ENCODE assay signal across 20 cellular contexts in genomic region chr22:45376009-45376408, GRCh38. TPM values are rescaled to one million over a fixed set of nuclear protein-coding genes. Genes with fewer than 3 reads are reported as not detected.
DNase-seq lines count a peak whose midpoint lies in the region; ATAC-seq and TF ChIP-seq lines count a peak whose summit lies in the region.
"Had no signal": no experiment of that assay in that cellular context is flagged by ENCODE, and none has a peak within 500 bp of the region (broad histone marks: within the 10 kb centered on the region; RNA-seq: fewer than 3 reads in every experiment).

No MANE protein-coding gene starts in this region.

- DNase-seq in GM13976 (ENCODE audit: low spot score) (peak; percentile 20), BE2C (no peak), epidermal melanocyte (ENCODE audit: insufficient read length, low spot score) (no peak)
- DNase-seq in stimulated activated effector memory CD8-positive, alpha-beta T cell treated with anti-CD3 and anti-CD28 coated beads, Interleukin-12 subunit alpha, Interleukin-12 subunit beta, amount 100 ng/mL, for 72 hours (ENCODE audit: low spot score in 2 of 2): no peak
- DNase-seq: activated CD4-positive, alpha-beta T cell treated with anti-CD3 and anti-CD28 coated beads for 1 hour; activated CD8-positive, alpha-beta T cell treated with anti-CD3 and anti-CD28 coated beads, Interleukin-2, amount 10 ng/mL, durations not matched to agents 7 days and 5 days; activated effector memory CD4-positive, alpha-beta T cell treated with anti-CD3 and anti-CD28 coated beads, Interleukin-2, amount 50 U/mL, for 16 hours; HCEC 1CT; NCI-H1436 treated with DMSO at 0.1 percent for 48 hours; NCI-H774; RPMI8226; stimulated activated CD4-positive, alpha-beta T cell treated with anti-CD3 and anti-CD28 coated beads, Interleukin-12 subunit alpha, Interleukin-12 subunit beta, amount 100 ng/mL, for 4 hours; stimulated activated CD4-positive, alpha-beta T cell treated with anti-CD3 and anti-CD28 coated beads, Interleukin-4, amount 100 ng/mL, for 1 hour; stimulated activated naive CD4-positive, alpha-beta T cell had no signal

- no peaks in the 10 kb centered on the region for H3K36me3 ChIP-seq in BE2C
- H3K36me3 ChIP-seq: thoracic aorta, uterus had no signal

- H3K4me1 Mint-ChIP-seq in stimulated activated effector memory CD8-positive, alpha-beta T cell treated with anti-CD3 and anti-CD28 coated beads, Interleukin-12 subunit alpha, Interleukin-12 subunit beta, amount 100 ng/mL, for 72 hours: no peaks in the 10 kb centered on the region
- H3K4me1 Mint-ChIP-seq: neural crest cell had no signal

- no peak overlapping the region for H3K4me3 ChIP-seq in BE2C (ENCODE audit: low read depth, low read length)
- H3K4me3 ChIP-seq: thoracic aorta, uterus had no signal

- H3K4me3 Mint-ChIP-seq in stimulated activated effector memory CD8-positive, alpha-beta T cell treated with anti-CD3 and anti-CD28 coated beads, Interleukin-12 subunit alpha, Interleukin-12 subunit beta, amount 100 ng/mL, for 72 hours: no peak overlapping the region
- H3K4me3 Mint-ChIP-seq: activated CD8-positive, alpha-beta T cell treated with anti-CD3 and anti-CD28 coated beads, Interleukin-2, amount 10 ng/mL, durations not matched to agents 7 days and 5 days; neural crest cell had no signal

- no peaks in the 10 kb centered on the region for H3K27me3 ChIP-seq in BE2C
- H3K27me3 ChIP-seq: uterus had no signal

- H3K9me3 Mint-ChIP-seq in stimulated activated effector memory CD8-positive, alpha-beta T cell treated with anti-CD3 and anti-CD28 coated beads, Interleukin-12 subunit alpha, Interleukin-12 subunit beta, amount 100 ng/mL, for 72 hours: no peaks in the 10 kb centered on the region

- no peak overlapping the region for H3K27ac Mint-ChIP-seq in stimulated activated effector memory CD8-positive, alpha-beta T cell treated with anti-CD3 and anti-CD28 coated beads, Interleukin-12 subunit alpha, Interleukin-12 subunit beta, amount 100 ng/mL, for 72 hours
- H3K27ac Mint-ChIP-seq: activated CD8-positive, alpha-beta T cell treated with anti-CD3 and anti-CD28 coated beads, Interleukin-2, amount 10 ng/mL, durations not matched to agents 7 days and 5 days had no signal

- H3K4me1 ChIP-seq in BE2C: no peaks in the 10 kb centered on the region
- H3K4me1 ChIP-seq: uterus had no signal

- TF ChIP-seq CTCF in GM13976 (IDR thresholded peaks at IDR 0.05; ENCODE audit: borderline replicate concordance, control extremely low read depth, extremely low read depth, insufficient read depth, missing control alignments): no peak
- no peak for TF ChIP-seq CTCF in BE2C (IDR thresholded peaks at IDR 0.05; ENCODE audit: low read depth, low read length)

- peaks cover 3% of the 10 kb centered on the region; the same call in 1 of the 2 replicates for H3K9me3 ChIP-seq in BE2C
- H3K9me3 ChIP-seq: thoracic aorta, uterus had no signal

- no peaks in the 10 kb centered on the region for H3K36me3 Mint-ChIP-seq in stimulated activated effector memory CD8-positive, alpha-beta T cell treated with anti-CD3 and anti-CD28 coated beads, Interleukin-12 subunit alpha, Interleukin-12 subunit beta, amount 100 ng/mL, for 72 hours

- in situ Hi-C loops in GM13976 (cut with MboI; ENCODE audit: low sequenced_read_pairs, unreplicated experiment): no loop called here

- peak; percentile 47 for ATAC-seq in GM18870 (IDR thresholded peaks at IDR 0.05; ENCODE audit: unreplicated experiment)
- peak; percentile 66 for ATAC-seq in HG03064 (IDR thresholded peaks at IDR 0.05; ENCODE audit: low read depth, unreplicated experiment)
- ATAC-seq in stimulated activated effector memory CD8-positive, alpha-beta T cell treated with anti-CD3 and anti-CD28 coated beads, Interleukin-12 subunit alpha, Interleukin-12 subunit beta, amount 100 ng/mL, for 72 hours: peak; percentile 65
- ATAC-seq in GM21786 (IDR thresholded peaks at IDR 0.05; ENCODE audit: unreplicated experiment): no peak
- ATAC-seq: activated CD8-positive, alpha-beta T cell treated with anti-CD3 and anti-CD28 coated beads, Interleukin-2, amount 10 ng/mL, durations not matched to agents 7 days and 5 days had no signal

RNA-seq across cellular contexts. Expression of gene SMC1B, which starts 37.4 kb away (rescaled TPM):
- not detected for polyA plus RNA-seq in BE2C (2012; ENCODE audit: insufficient read depth, insufficient read length, low read depth)

RNA-seq across cellular contexts. Expression of gene RIBC2, which starts 37.5 kb away (rescaled TPM):
- polyA plus RNA-seq in BE2C (2012; ENCODE audit: insufficient read depth, insufficient read length, low read depth): 0.62 TPM
